In the genomic region with DNA sequence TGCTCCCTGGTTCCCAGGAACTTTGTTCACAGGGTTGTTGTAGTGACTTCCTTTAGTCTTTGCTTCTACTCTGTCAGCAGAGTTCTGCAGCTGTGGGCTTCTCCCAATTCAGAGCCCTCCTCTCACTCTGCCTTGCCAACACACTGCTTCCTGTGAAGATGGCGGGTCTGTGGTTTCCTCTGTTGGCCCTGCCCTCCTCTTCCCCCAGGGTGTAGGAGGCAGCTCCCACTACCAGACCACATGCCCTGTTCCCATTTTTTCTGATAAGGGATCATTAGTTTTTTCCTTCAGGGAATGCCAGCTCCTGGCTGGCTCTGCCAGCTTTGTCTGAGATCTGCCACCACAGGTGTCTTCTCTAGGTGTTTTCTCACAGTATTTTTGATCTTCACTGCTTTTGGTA, we compare ENCODE assay signal across 20 cellular contexts. TPM values are rescaled to one million over a fixed set of nuclear protein-coding genes. Genes with fewer than 3 reads are reported as not detected.
DNase-seq lines count a peak whose midpoint lies in the region; ATAC-seq and TF ChIP-seq lines count a peak whose summit lies in the region.
"Had no signal": no experiment of that assay in that cellular context is flagged by ENCODE, and none has a peak within 500 bp of the region (broad histone marks: within the 10 kb centered on the region; RNA-seq: fewer than 3 reads in every experiment).

No MANE protein-coding gene starts in this region.

- H3K27ac Mint-ChIP-seq in WTC11 = peak overlapping the region; percentile 37; the same call in 1 of the 2 replicates
- H3K27ac Mint-ChIP-seq in naive thymus-derived CD4-positive, alpha-beta T cell = no peak overlapping the region
- no peak overlapping the region for H3K27ac Mint-ChIP-seq in endothelial cell (ENCODE audit: unreplicated experiment)
- H3K27ac Mint-ChIP-seq: activated naive CD4-positive, alpha-beta T cell treated with anti-CD3 and anti-CD28 coated beads, Interleukin-2, amount 50 U/mL, for 72 hours had no signal

- H3K4me3 ChIP-seq in BE2C (ENCODE audit: low read depth, low read length) = no peak overlapping the region
- H3K4me3 ChIP-seq in naive thymus-derived CD4-positive, alpha-beta T cell (ENCODE audit: low read length) = no peak overlapping the region
- H3K4me3 ChIP-seq: prostate gland had no signal

- H3K36me3 ChIP-seq in BE2C = peaks cover 28% of the 10 kb centered on the region
- H3K36me3 ChIP-seq in naive thymus-derived CD4-positive, alpha-beta T cell (ENCODE audit: control insufficient read depth in 2 of 3, insufficient read depth in 3 of 3, low read length in 3 of 3) = no peaks in the 10 kb centered on the region
- H3K36me3 ChIP-seq: prostate gland had no signal

- H3K4me3 Mint-ChIP-seq in WTC11 = no peak overlapping the region
- H3K4me3 Mint-ChIP-seq in naive thymus-derived CD4-positive, alpha-beta T cell = no peak overlapping the region
- H3K4me3 Mint-ChIP-seq in endothelial cell (ENCODE audit: unreplicated experiment) = no peak overlapping the region
- H3K4me3 Mint-ChIP-seq: stimulated activated naive CD8-positive, alpha-beta T cell treated with anti-CD3 and anti-CD28 coated beads, Interleukin-15, amount 100 ng/mL, for 72 hours had no signal

- H3K36me3 Mint-ChIP-seq in WTC11 (peaks cover 12% of the 10 kb centered on the region), endothelial cell (ENCODE audit: low read depth, unreplicated experiment) (no peaks in the 10 kb centered on the region)
- peaks cover 0 to 4% (median 0%) of the 10 kb centered on the region in 5 donors for H3K36me3 Mint-ChIP-seq in naive thymus-derived CD4-positive, alpha-beta T cell
- H3K36me3 Mint-ChIP-seq: activated naive CD4-positive, alpha-beta T cell treated with anti-CD3 and anti-CD28 coated beads, Interleukin-2, amount 50 U/mL, for 72 hours had no signal

- no peaks in the 10 kb centered on the region for H3K9me3 ChIP-seq in BE2C
- H3K9me3 ChIP-seq in naive thymus-derived CD4-positive, alpha-beta T cell (ENCODE audit: control insufficient read depth in 2 of 3, low read length in 3 of 3) = no peaks in the 10 kb centered on the region
- H3K9me3 ChIP-seq: prostate gland had no signal

- H3K27me3 Mint-ChIP-seq in WTC11 (ENCODE audit: low read depth) (no peaks in the 10 kb centered on the region), endothelial cell (ENCODE audit: unreplicated experiment) (peaks cover 5% of the 10 kb centered on the region)
- H3K27me3 Mint-ChIP-seq in naive thymus-derived CD4-positive, alpha-beta T cell = peaks cover 0 to 21% (median 3%) of the 10 kb centered on the region in 5 donors
- H3K27me3 Mint-ChIP-seq: stimulated activated naive CD8-positive, alpha-beta T cell treated with anti-CD3 and anti-CD28 coated beads, Interleukin-15, amount 100 ng/mL, for 72 hours had no signal

- POLR2A ChIA-PET in WTC11 (lab: Charles Lee) = no interaction called here
- POLR2A ChIA-PET in naive thymus-derived CD4-positive, alpha-beta T cell (lab: Charles Lee) = no interaction called here

- no peak for TF ChIP-seq CTCF in BE2C (IDR thresholded peaks at IDR 0.05; ENCODE audit: low read depth, low read length)
- no peak for TF ChIP-seq CTCF in WTC11 (IDR thresholded peaks at IDR 0.05)
- TF ChIP-seq CTCF in endothelial cell (IDR thresholded peaks at IDR 0.05; ENCODE audit: unreplicated experiment) = no peak

- no peaks in the 10 kb centered on the region for H3K27me3 ChIP-seq in BE2C
- H3K27me3 ChIP-seq in naive thymus-derived CD4-positive, alpha-beta T cell (ENCODE audit: control insufficient read depth in 2 of 2, insufficient read depth in 2 of 2, low read length in 2 of 2) = no peaks in the 10 kb centered on the region

- DNase-seq in BE2C (peak; percentile 67), GDM1 (lab: John Stamatoyannopoulos, UW) (peak; percentile 81), WTC11 (ENCODE audit: low spot score) (no peak), amygdala (lab: John Stamatoyannopoulos, UW) (no peak), D341Med (ENCODE audit: low spot score) (no peak), endothelial cell (ENCODE audit: low spot score) (no peak)
- DNase-seq in naive thymus-derived CD4-positive, alpha-beta T cell = peak in 1 of 9 donors; percentile 6
- DNase-seq: activated T-cell treated with anti-CD3 and anti-CD28 coated beads, Interleukin-2, amount 50 U/mL, for 1 hour; GF-D8; GOT3; hippocampal formation; kidney glomerular epithelial cell; NCI-H226; SIG-M5; stimulated activated CD4-positive, alpha-beta T cell treated with anti-CD3 and anti-CD28 coated beads, Interleukin-15, amount 100 ng/mL, for 24 hours; stimulated activated naive CD8-positive, alpha-beta T cell treated with anti-CD3 and anti-CD28 coated beads, Interleukin-15, amount 100 ng/mL, for 72 hours had no signal

- ATAC-seq in WTC11 (peak; percentile 57), HG03175 (IDR thresholded peaks at IDR 0.05; ENCODE audit: unreplicated experiment) (no peak)
- peak; percentile 37 for ATAC-seq in naive thymus-derived CD4-positive, alpha-beta T cell
- ATAC-seq: activated naive CD4-positive, alpha-beta T cell treated with anti-CD3 and anti-CD28 coated beads, Interleukin-2, amount 50 U/mL, for 72 hours; stimulated activated naive CD8-positive, alpha-beta T cell treated with anti-CD3 and anti-CD28 coated beads, Interleukin-15, amount 100 ng/mL, for 72 hours had no signal

- H3K9me3 Mint-ChIP-seq in WTC11 = peaks cover 7% of the 10 kb centered on the region
- peaks cover 0 to 7% (median 0%) of the 10 kb centered on the region in 11 donors for H3K9me3 Mint-ChIP-seq in naive thymus-derived CD4-positive, alpha-beta T cell
- H3K9me3 Mint-ChIP-seq in endothelial cell (ENCODE audit: unreplicated experiment) = no peaks in the 10 kb centered on the region

- CTCF ChIA-PET in WTC11 (lab: Charles Lee) = interaction anchor here (0.9 to 1.9 kb wide), 3 partner anchors 11 to 51 kb away, joined by 3 to 10 read pairs (median 3); partner anchors contain the start of gene SPSB4
- CTCF ChIA-PET in naive thymus-derived CD4-positive, alpha-beta T cell (lab: Charles Lee) = no interaction called here

- H3K27ac ChIP-seq in naive thymus-derived CD4-positive, alpha-beta T cell (ENCODE audit: low read depth, low read length) = no peak overlapping the region
- H3K27ac ChIP-seq: prostate gland had no signal

- intact Hi-C loops in naive thymus-derived CD4-positive, alpha-beta T cell (cut with micrococcal nuclease) = no loop called here

- peaks cover 36% of the 10 kb centered on the region for H3K4me1 Mint-ChIP-seq in WTC11
- H3K4me1 Mint-ChIP-seq in naive thymus-derived CD4-positive, alpha-beta T cell = peaks cover 0 to 12% (median 4%) of the 10 kb centered on the region in 7 donors
- H3K4me1 Mint-ChIP-seq in endothelial cell (ENCODE audit: unreplicated experiment) = peaks cover 8% of the 10 kb centered on the region

- peaks cover 19% of the 10 kb centered on the region for H3K4me1 ChIP-seq in BE2C
- H3K4me1 ChIP-seq in naive thymus-derived CD4-positive, alpha-beta T cell (ENCODE audit: control insufficient read depth in 2 of 2, insufficient read depth in 2 of 2, low read length in 2 of 2) = no peaks in the 10 kb centered on the region
- H3K4me1 ChIP-seq: prostate gland had no signal

TF ChIP-seq in WTC11, 78 proteins besides CTCF, POLR2A, EP300 and RAD21 (continues in another document):
- TF ChIP-seq E2F5 (CRISPR knock-in tag; IDR thresholded peaks at IDR 0.05) (no peak), SMAD4 (CRISPR knock-in tag; IDR thresholded peaks at IDR 0.05) (no peak), GTF2I (CRISPR knock-in tag; conservative IDR thresholded peaks at IDR 0.05) (no peak), ZNF219 (CRISPR knock-in tag; IDR thresholded peaks at IDR 0.05; ENCODE audit: borderline replicate concordance) (no peak), ZNF232 (CRISPR knock-in tag; IDR thresholded peaks at IDR 0.05) (no peak), MYBL2 (CRISPR knock-in tag; IDR thresholded peaks at IDR 0.05) (no peak), TCF7 (CRISPR knock-in tag; IDR thresholded peaks at IDR 0.05; ENCODE audit: low read depth) (no peak)
- TF ChIP-seq, protein P1, sequence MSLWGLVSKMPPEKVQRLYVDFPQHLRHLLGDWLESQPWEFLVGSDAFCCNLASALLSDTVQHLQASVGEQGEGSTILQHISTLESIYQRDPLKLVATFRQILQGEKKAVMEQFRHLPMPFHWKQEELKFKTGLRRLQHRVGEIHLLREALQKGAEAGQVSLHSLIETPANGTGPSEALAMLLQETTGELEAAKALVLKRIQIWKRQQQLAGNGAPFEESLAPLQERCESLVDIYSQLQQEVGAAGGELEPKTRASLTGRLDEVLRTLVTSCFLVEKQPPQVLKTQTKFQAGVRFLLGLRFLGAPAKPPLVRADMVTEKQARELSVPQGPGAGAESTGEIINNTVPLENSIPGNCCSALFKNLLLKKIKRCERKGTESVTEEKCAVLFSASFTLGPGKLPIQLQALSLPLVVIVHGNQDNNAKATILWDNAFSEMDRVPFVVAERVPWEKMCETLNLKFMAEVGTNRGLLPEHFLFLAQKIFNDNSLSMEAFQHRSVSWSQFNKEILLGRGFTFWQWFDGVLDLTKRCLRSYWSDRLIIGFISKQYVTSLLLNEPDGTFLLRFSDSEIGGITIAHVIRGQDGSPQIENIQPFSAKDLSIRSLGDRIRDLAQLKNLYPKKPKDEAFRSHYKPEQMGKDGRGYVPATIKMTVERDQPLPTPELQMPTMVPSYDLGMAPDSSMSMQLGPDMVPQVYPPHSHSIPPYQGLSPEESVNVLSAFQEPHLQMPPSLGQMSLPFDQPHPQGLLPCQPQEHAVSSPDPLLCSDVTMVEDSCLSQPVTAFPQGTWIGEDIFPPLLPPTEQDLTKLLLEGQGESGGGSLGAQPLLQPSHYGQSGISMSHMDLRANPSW (CRISPR knock-in tag; conservative IDR thresholded peaks at IDR 0.05; ENCODE audit: low read depth) = no peak

RNA-seq across cellular contexts. Expression of gene SPSB4, which starts 12.7 kb away (rescaled TPM):
- 14.1 TPM for polyA plus RNA-seq in BE2C (2012; ENCODE audit: insufficient read depth, insufficient read length, low read depth)
- total RNA-seq in WTC11 (2021) (19.4 to 19.7 TPM (median 19.6 TPM) in 3 replicates), endothelial cell (ENCODE audit: unreplicated experiment) (1.2 TPM)
- total RNA-seq in naive thymus-derived CD4-positive, alpha-beta T cell = not detected
- not detected for polyA plus RNA-seq in naive thymus-derived CD4-positive, alpha-beta T cell
- total RNA-seq: activated naive CD4-positive, alpha-beta T cell treated with anti-CD3 and anti-CD28 coated beads, Interleukin-2, amount 50 U/mL, for 72 hours; HT-29 had no signal

Comparison
In these comparisons a context has a peak if more than half of its experiments do, and no peak if none do; other contexts are left out.
1. DNase-seq: peak in BE2C (single experiment) and GDM1 (single experiment); none in WTC11 (single experiment), amygdala (0 of 56), D341Med (single experiment) and endothelial cell (single experiment).